In genomic region chr2:228777855-228778355, GRCh38 we compare ENCODE assay signal across 21 cellular contexts.
"Had no signal": no experiment of that assay in that cellular context is flagged by ENCODE, and none has a peak within 500 bp of the region (broad histone marks: within the 10 kb centered on the region; RNA-seq: fewer than 3 reads in every experiment).

No MANE protein-coding gene starts in this region.

- DNase-seq: activated CD4-positive, alpha-beta T cell treated with anti-CD3 and anti-CD28 coated beads for 1 hour; activated CD4-positive, alpha-beta T cell treated with anti-CD3 and anti-CD28 coated beads, Interleukin-2, amount 50 U/mL, for 1 hour; activated CD8-positive, alpha-beta T cell treated with anti-CD3 and anti-CD28 coated beads, Interleukin-2, amount 10 ng/mL, durations not matched to agents 7 days and 5 days; activated gamma-delta T cell; activated naive CD4-positive, alpha-beta T cell treated with anti-CD3 and anti-CD28 coated beads, Interleukin-2, amount 50 U/mL, for 16 hours; activated naive CD8-positive, alpha-beta T cell treated with anti-CD3 and anti-CD28 coated beads, Interleukin-2, amount 50 U/mL, for 24 hours; anterior cingulate cortex; effector CD4-positive, alpha-beta T cell; foreskin melanocyte; left cardiac atrium; mesenchymal stem cell; mucosa of descending colon; naive B cell; retina; stimulated activated CD4-positive, alpha-beta T cell treated with anti-CD3 and anti-CD28 coated beads, Interleukin-2, amount 100 ng/mL, for 48 hours; stimulated activated naive CD4-positive, alpha-beta T cell treated with Interleukin-2 at 50 U/mL for 16 hours; T-helper 1 cell; upper lobe of left lung had no signal

- H3K27ac ChIP-seq: upper lobe of left lung had no signal

- FAIRE-seq: bronchial epithelial cell, endometrium, TTC549 had no signal

- ATAC-seq: activated CD8-positive, alpha-beta T cell treated with anti-CD3 and anti-CD28 coated beads, Interleukin-2, amount 10 ng/mL, durations not matched to agents 7 days and 5 days; activated naive CD8-positive, alpha-beta T cell treated with anti-CD3 and anti-CD28 coated beads, Interleukin-2, amount 50 U/mL, for 24 hours; left cardiac atrium; mucosa of descending colon had no signal

- H3K4me1 ChIP-seq: upper lobe of left lung had no signal

- H3K4me3 ChIP-seq: mucosa of descending colon, upper lobe of left lung had no signal

- H3K27me3 ChIP-seq: upper lobe of left lung had no signal

- H3K36me3 ChIP-seq: upper lobe of left lung had no signal

- H3K9me3 ChIP-seq: mucosa of descending colon, upper lobe of left lung had no signal
